1 cellular context compared by ENCODE assay signal in the genomic region with DNA sequence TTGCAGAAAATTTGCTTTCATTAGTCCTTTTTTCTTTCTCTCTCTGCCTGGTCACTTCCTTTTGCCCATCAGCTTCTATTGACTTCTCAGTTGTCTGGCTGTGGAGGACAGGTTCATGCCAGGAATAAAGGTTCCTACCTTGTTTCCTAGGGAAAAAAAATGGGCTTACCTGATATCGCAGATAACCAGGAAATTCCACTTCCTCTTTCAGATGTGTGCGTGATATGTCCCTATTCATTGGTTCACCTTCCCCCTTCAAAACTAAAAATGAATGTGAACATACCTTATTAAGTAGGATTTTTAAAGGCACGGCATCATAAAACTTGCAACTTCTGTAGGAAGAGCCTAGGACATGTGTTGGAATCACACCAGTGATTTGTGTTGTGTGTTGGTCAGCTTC.
TF ChIP-seq lines count a peak whose summit lies in the region.

No MANE protein-coding gene starts in this region.

TF ChIP-seq in GM12878, 131 proteins besides CTCF, POLR2A, EP300 and RAD21:
- TF ChIP-seq SPI1 (IDR thresholded peaks at IDR 0.05; ENCODE audit: borderline replicate concordance, insufficient read depth, low read depth, low read length) (peak; percentile 84), HCFC1 (IDR thresholded peaks at IDR 0.05; ENCODE audit: low read length) (no peak)
TF ChIP-seq in GM12878: peak in this region for 1.
